In the genomic region with DNA sequence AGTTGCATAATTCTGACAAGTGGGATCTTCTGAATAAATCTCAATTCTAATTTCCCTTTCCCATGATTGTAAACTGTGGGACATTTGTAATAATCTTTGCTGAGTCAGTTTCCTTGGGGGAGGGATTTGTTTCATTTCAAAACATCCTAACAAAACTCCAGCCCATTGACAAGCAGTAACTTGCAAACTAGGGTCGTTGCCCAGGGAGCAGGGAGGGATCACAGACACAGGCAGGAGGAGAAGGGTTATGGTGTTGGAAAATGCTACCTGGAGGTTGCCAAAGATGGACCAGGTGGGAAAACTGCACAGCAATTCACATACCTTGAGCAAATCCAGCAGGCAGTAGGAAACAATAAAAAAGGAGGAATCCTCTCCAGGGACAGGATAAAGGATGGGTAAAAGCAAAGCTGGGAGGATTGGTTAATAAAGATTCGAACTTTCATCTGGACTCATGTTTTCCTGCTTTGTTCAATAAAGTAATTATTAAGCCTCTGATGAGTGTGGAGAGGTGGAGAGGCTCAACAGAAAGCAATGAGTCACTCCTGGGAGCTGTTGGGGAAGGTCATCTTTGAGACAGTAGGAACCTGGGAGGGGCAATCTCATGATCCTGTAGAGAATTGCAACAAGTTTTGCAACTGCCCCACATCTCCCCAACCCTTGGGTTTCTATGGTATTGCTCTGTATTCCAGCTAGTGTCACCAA, we compare ENCODE assay signal across 9 cellular contexts.
DNase-seq lines count a peak whose midpoint lies in the region; ATAC-seq and TF ChIP-seq lines count a peak whose summit lies in the region.
"Had no signal": no experiment of that assay in that cellular context is flagged by ENCODE, and none has a peak within 500 bp of the region (broad histone marks: within the 10 kb centered on the region; RNA-seq: fewer than 3 reads in every experiment).

No MANE protein-coding gene starts in this region.

- CTCF ChIA-PET in Calu3 (lab: Charles Lee) = no interaction called here
- CTCF ChIA-PET in activated CD4-positive, alpha-beta T cell treated with anti-CD3 and anti-CD28 coated beads, Interleukin-2, amount 10 ng/mL, durations not matched to agents 7 days and 5 days (lab: Charles Lee) = interaction anchor here (0.5 kb wide), 1 partner anchor 32 kb away, joined by 3 read pairs; no protein-coding TSS in a partner anchor

- H3K27me3 Mint-ChIP-seq in Calu3 (ENCODE audit: unreplicated experiment) (no peaks in the 10 kb centered on the region), osteocyte (ENCODE audit: unreplicated experiment) (peaks cover 33% of the 10 kb centered on the region)
- peaks cover 14% of the 10 kb centered on the region for H3K27me3 Mint-ChIP-seq in activated CD4-positive, alpha-beta T cell treated with anti-CD3 and anti-CD28 coated beads, Interleukin-2, amount 10 ng/mL, durations not matched to agents 7 days and 5 days

- H3K4me1 Mint-ChIP-seq in Calu3 (ENCODE audit: low read depth, unreplicated experiment) (peaks cover 19% of the 10 kb centered on the region), osteocyte (ENCODE audit: unreplicated experiment) (peaks cover 17% of the 10 kb centered on the region)
- H3K4me1 Mint-ChIP-seq in activated CD4-positive, alpha-beta T cell treated with anti-CD3 and anti-CD28 coated beads, Interleukin-2, amount 10 ng/mL, durations not matched to agents 7 days and 5 days = no peaks in the 10 kb centered on the region

- DNase-seq in Calu3 = peak; percentile 24
- peak; percentile 63 for DNase-seq in NCI-H226
- DNase-seq in dermis microvascular lymphatic vessel endothelial cell (ENCODE audit: low read depth in 2 of 2) = peak; percentile 25 to 79
- peak; percentile 19 for DNase-seq in myocyte (ENCODE audit: low read depth)
- DNase-seq in Kasumi-1 (lab: John Stamatoyannopoulos, UW) = no peak
- DNase-seq in osteocyte (ENCODE audit: extremely low spot score, unreplicated experiment) = no peak
- no peak for DNase-seq in activated CD4-positive, alpha-beta T cell treated with anti-CD3 and anti-CD28 coated beads, Interleukin-2, amount 10 ng/mL, durations not matched to agents 7 days and 5 days
- DNase-seq: head of caudate nucleus had no signal

- peak overlapping the region; percentile 43 for H3K27ac Mint-ChIP-seq in Calu3 (ENCODE audit: unreplicated experiment)
- H3K27ac Mint-ChIP-seq in osteocyte (ENCODE audit: unreplicated experiment) = no peak overlapping the region
- no peak overlapping the region for H3K27ac Mint-ChIP-seq in activated CD4-positive, alpha-beta T cell treated with anti-CD3 and anti-CD28 coated beads, Interleukin-2, amount 10 ng/mL, durations not matched to agents 7 days and 5 days

- BruUV-seq in Calu3 (replicated peaks; lab: Mats Ljungman, UMichigan) = no TSS peak

- H3K36me3 Mint-ChIP-seq in Calu3 (ENCODE audit: insufficient read depth, unreplicated experiment) = no peaks in the 10 kb centered on the region
- H3K36me3 Mint-ChIP-seq in osteocyte (ENCODE audit: unreplicated experiment) = no peaks in the 10 kb centered on the region
- H3K36me3 Mint-ChIP-seq in activated CD4-positive, alpha-beta T cell treated with anti-CD3 and anti-CD28 coated beads, Interleukin-2, amount 10 ng/mL, durations not matched to agents 7 days and 5 days (ENCODE audit: low read depth) = no peaks in the 10 kb centered on the region

- POLR2A ChIA-PET in activated CD4-positive, alpha-beta T cell treated with anti-CD3 and anti-CD28 coated beads, Interleukin-2, amount 10 ng/mL, durations not matched to agents 7 days and 5 days (lab: Charles Lee) = no interaction called here

- no peak overlapping the region for H3K4me3 Mint-ChIP-seq in Calu3 (ENCODE audit: low read depth, unreplicated experiment)
- no peak overlapping the region for H3K4me3 Mint-ChIP-seq in osteocyte (ENCODE audit: unreplicated experiment)
- H3K4me3 Mint-ChIP-seq in activated CD4-positive, alpha-beta T cell treated with anti-CD3 and anti-CD28 coated beads, Interleukin-2, amount 10 ng/mL, durations not matched to agents 7 days and 5 days = no peak overlapping the region

- ATAC-seq in GM19395 (IDR thresholded peaks at IDR 0.05; ENCODE audit: unreplicated experiment) = no peak

- intact Hi-C loops in Calu3 (cut with micrococcal nuclease; ENCODE audit: unreplicated experiment) = no loop called here

- H3K9me3 Mint-ChIP-seq in Calu3 (ENCODE audit: low read depth, unreplicated experiment) (no peaks in the 10 kb centered on the region), osteocyte (ENCODE audit: unreplicated experiment) (no peaks in the 10 kb centered on the region)
- H3K9me3 Mint-ChIP-seq in activated CD4-positive, alpha-beta T cell treated with anti-CD3 and anti-CD28 coated beads, Interleukin-2, amount 10 ng/mL, durations not matched to agents 7 days and 5 days = no peaks in the 10 kb centered on the region

- TF ChIP-seq CTCF in Calu3 (IDR thresholded peaks at IDR 0.05; ENCODE audit: unreplicated experiment) = no peak
- no peak for TF ChIP-seq CTCF in osteocyte (IDR thresholded peaks at IDR 0.05)

Comparison
In these comparisons a context has a peak if more than half of its experiments do, and no peak if none do; other contexts are left out.
1. DNase-seq: peak in Calu3 (single experiment), NCI-H226 (single experiment), dermis microvascular lymphatic vessel endothelial cell (2 of 2) and myocyte (single experiment); none in Kasumi-1 (0 of 2), osteocyte (single experiment) and activated CD4-positive, alpha-beta T cell treated with anti-CD3 and anti-CD28 coated beads, Interleukin-2, amount 10 ng/mL, durations not matched to agents 7 days and 5 days (single experiment).